ENCODE assay signal across 8 cellular contexts in the genomic region with DNA sequence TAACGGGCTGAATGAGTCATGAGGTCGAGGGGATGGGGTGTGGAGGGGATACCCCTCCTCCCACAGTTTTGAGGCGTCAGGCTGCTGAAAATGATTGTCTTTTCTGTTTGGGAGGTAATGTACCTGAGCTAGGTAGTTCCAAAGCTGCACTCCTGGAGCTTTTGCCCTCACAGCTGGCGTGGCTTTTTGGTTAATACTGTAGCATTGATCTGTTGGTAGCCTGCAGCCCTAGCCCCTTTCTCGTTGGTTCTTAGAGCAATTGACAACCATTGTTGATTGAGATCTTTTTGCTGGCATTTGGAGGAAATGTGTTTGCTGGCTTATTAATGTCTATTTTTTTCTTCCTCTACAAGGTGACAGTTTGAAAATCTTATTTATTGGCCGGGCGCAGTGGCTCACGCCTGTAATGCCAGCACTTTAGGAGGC. TPM values are rescaled to one million over a fixed set of nuclear protein-coding genes. Genes with fewer than 3 reads are reported as not detected.
DNase-seq lines count a peak whose midpoint lies in the region; ATAC-seq and TF ChIP-seq lines count a peak whose summit lies in the region.

No MANE protein-coding gene starts in this region.

- no peaks in the 10 kb centered on the region for H3K27me3 ChIP-seq in neuron (ENCODE audit: insufficient read depth, low read length)

- POLR2A ChIA-PET in OCI-LY7 (lab: Charles Lee): interaction anchor here (1.2 kb wide), 1 partner anchor 18 kb away, joined by 4 read pairs; no protein-coding TSS in a partner anchor

- peak overlapping the region; percentile 95 to 98 for H3K4me3 Mint-ChIP-seq in CD14-positive monocyte
- H3K4me3 Mint-ChIP-seq in endothelial cell (ENCODE audit: unreplicated experiment): peak overlapping the region; percentile 98

- CTCF ChIA-PET in OCI-LY7 (lab: Charles Lee; ENCODE audit: unreplicated experiment): interaction anchor here (0.6 kb wide), 1 partner anchor 39 kb away, joined by 6 read pairs; a partner anchor contains a TSS

- H3K36me3 Mint-ChIP-seq in CD14-positive monocyte (peaks cover 44 to 48% of the 10 kb centered on the region in 2 donors), endothelial cell (ENCODE audit: low read depth, unreplicated experiment) (peaks cover 36% of the 10 kb centered on the region)

- H2AFZ ChIP-seq in OCI-LY7 (ENCODE audit: low read length) (no peak overlapping the region), neuron (ENCODE audit: low read depth, low read length) (no peak overlapping the region)

- BruUV-seq in OCI-LY7 (replicated peaks; lab: Mats Ljungman, UMichigan): TSS peak; percentile 64

- no peak for ATAC-seq in HG02610 (IDR thresholded peaks at IDR 0.05; ENCODE audit: unreplicated experiment)
- no peak for ATAC-seq in GM21576 (IDR thresholded peaks at IDR 0.05; ENCODE audit: unreplicated experiment)

- peak overlapping the region; percentile 89 for H3K4me2 ChIP-seq in OCI-LY7 (ENCODE audit: low read length)

- H3K4me1 Mint-ChIP-seq in CD14-positive monocyte (peaks cover 23% of the 10 kb centered on the region), endothelial cell (ENCODE audit: unreplicated experiment) (peaks cover 10% of the 10 kb centered on the region)

- peak overlapping the region; percentile 95 for H3K27ac ChIP-seq in OCI-LY7 (ENCODE audit: low read depth, low read length, poor library complexity, severe bottlenecking)

- H3K9me3 Mint-ChIP-seq in CD14-positive monocyte: peaks cover 0 to 5% (median 0%) of the 10 kb centered on the region in 7 donors
- no peaks in the 10 kb centered on the region for H3K9me3 Mint-ChIP-seq in endothelial cell (ENCODE audit: unreplicated experiment)

- H3K9me2 ChIP-seq in OCI-LY7 (ENCODE audit: insufficient read depth, low read length): no peaks in the 10 kb centered on the region

- DNase-seq in CD14-positive monocyte (ENCODE audit: low spot score) (no peak), OCI-LY7 (ENCODE audit: low spot score) (no peak), endothelial cell (ENCODE audit: low spot score) (no peak), SK-N-DZ (ENCODE audit: low spot score) (no peak), NCI-H526 (lab: John Stamatoyannopoulos, UW) (no peak)

- peaks cover 26% of the 10 kb centered on the region for H4K20me1 ChIP-seq in OCI-LY7 (ENCODE audit: insufficient read depth, low read length)

- H3K79me2 ChIP-seq in OCI-LY7 (ENCODE audit: insufficient read depth, low read depth, low read length): peaks cover 66% of the 10 kb centered on the region

- H3K4me3 ChIP-seq in OCI-LY7 (ENCODE audit: low read depth, low read length, poor library complexity, severe bottlenecking) (peak overlapping the region; percentile 97), neuron (ENCODE audit: low read length) (peak overlapping the region; percentile 82)

- no peak for TF ChIP-seq CTCF in CD14-positive monocyte (IDR thresholded peaks at IDR 0.05)
- no peak for TF ChIP-seq CTCF in OCI-LY7 (conservative IDR thresholded peaks at IDR 0.05; ENCODE audit: low read length)
- no peak for TF ChIP-seq CTCF in endothelial cell (IDR thresholded peaks at IDR 0.05; ENCODE audit: unreplicated experiment)

- peaks cover 24% of the 10 kb centered on the region for H3K4me1 ChIP-seq in OCI-LY7 (ENCODE audit: insufficient read depth, low read length, poor library complexity, severe bottlenecking)
- H3K4me1 ChIP-seq in neuron (ENCODE audit: insufficient read depth, low read length): peaks cover 21% of the 10 kb centered on the region

- H3K9me3 ChIP-seq in OCI-LY7 (ENCODE audit: low read length) (no peaks in the 10 kb centered on the region), neuron (ENCODE audit: low read length) (no peaks in the 10 kb centered on the region)

- H3K36me3 ChIP-seq in OCI-LY7 (ENCODE audit: insufficient read depth, low read length) (peaks cover 67% of the 10 kb centered on the region), neuron (ENCODE audit: insufficient read depth, low read length) (peaks cover 43% of the 10 kb centered on the region)

- peaks cover 0 to 1% (median 0%) of the 10 kb centered on the region in 3 donors for H3K27me3 Mint-ChIP-seq in CD14-positive monocyte (ENCODE audit: low read depth in 3 of 3)
- peaks cover 14% of the 10 kb centered on the region for H3K27me3 Mint-ChIP-seq in endothelial cell (ENCODE audit: unreplicated experiment)

- H3K27ac Mint-ChIP-seq in CD14-positive monocyte (peak overlapping the region; percentile 98 to 99 (median 99)), endothelial cell (ENCODE audit: unreplicated experiment) (peak overlapping the region; percentile 86)

- intact Hi-C loops in CD14-positive monocyte (cut with micrococcal nuclease) (loop anchor here in 1 of 2 donors (2.0 to 5.0 kb wide), 2 partner anchors 22 to 38 kb away; a partner anchor contains a TSS), OCI-LY7 (cut with micrococcal nuclease; ENCODE audit: unreplicated experiment) (loop anchor here (5.0 kb wide), 1 partner anchor 332 kb away; a partner anchor contains a TSS)

RNA-seq across cellular contexts. Expression of a gene that starts 1.8 kb away (rescaled TPM):
- 10 to 100 TPM in 1 of 2 donors, 1 to 10 TPM in 1; 4.8 to 10.2 TPM for polyA plus RNA-seq in CD14-positive monocyte
- total RNA-seq in OCI-LY7 (2014; rRNA removed; shearing (Covaris generic)): 108 and 109 TPM in 2 replicates
- total RNA-seq in OCI-LY7 (2022) (451 and 487 TPM in 2 replicates), endothelial cell (ENCODE audit: unreplicated experiment) (184 TPM)
- polyA plus RNA-seq in SK-N-DZ (2014; cell fraction: cytosol; rRNA removed): 46.8 and 47.0 TPM in 2 replicates
- 124 and 220 TPM in 2 replicates for polyA plus RNA-seq in SK-N-DZ (2014; cell fraction: nucleus; rRNA removed)

RNA-seq across cellular contexts. Expression of a gene that starts 21.6 kb away (rescaled TPM):
- 100 to 1,000 TPM; 146 to 148 TPM for polyA plus RNA-seq in CD14-positive monocyte
- total RNA-seq in OCI-LY7 (2014; rRNA removed; shearing (Covaris generic)): 160 and 184 TPM in 2 replicates
- 176 and 211 TPM in 2 replicates for total RNA-seq in OCI-LY7 (2022)
- total RNA-seq in endothelial cell (ENCODE audit: unreplicated experiment): 173 TPM
- polyA plus RNA-seq in SK-N-DZ (2014; cell fraction: cytosol; rRNA removed): 285 and 312 TPM in 2 replicates
- 518 and 753 TPM in 2 replicates for polyA plus RNA-seq in SK-N-DZ (2014; cell fraction: nucleus; rRNA removed)

RNA-seq across cellular contexts. Expression of a gene that starts 39.1 kb away (rescaled TPM):
- 1 to 10 TPM in 1 of 2 donors, under 1 TPM in 1; 0.93 to 1.1 TPM for polyA plus RNA-seq in CD14-positive monocyte
- 29.8 and 59.8 TPM in 2 replicates for total RNA-seq in OCI-LY7 (2014; rRNA removed; shearing (Covaris generic))
- total RNA-seq in OCI-LY7 (2022): 76.5 and 92.9 TPM in 2 replicates
- 46.9 TPM for total RNA-seq in endothelial cell (ENCODE audit: unreplicated experiment)
- 33.3 and 40.4 TPM in 2 replicates for polyA plus RNA-seq in SK-N-DZ (2014; cell fraction: cytosol; rRNA removed)
- polyA plus RNA-seq in SK-N-DZ (2014; cell fraction: nucleus; rRNA removed): 79.8 and 99.7 TPM in 2 replicates

RNA-seq across cellular contexts. Expression of a gene that starts 53.7 kb away (rescaled TPM):
- not detected for polyA plus RNA-seq in CD14-positive monocyte
- total RNA-seq in OCI-LY7 (2014; rRNA removed; shearing (Covaris generic)): 1.0 and 5.0 TPM in 2 replicates
- total RNA-seq in OCI-LY7 (2022) (4.4 and 5.0 TPM in 2 replicates), endothelial cell (ENCODE audit: unreplicated experiment) (1.9 TPM)
- 0.36 and 2.9 TPM in 2 replicates for polyA plus RNA-seq in SK-N-DZ (2014; cell fraction: cytosol; rRNA removed)
- polyA plus RNA-seq in SK-N-DZ (2014; cell fraction: nucleus; rRNA removed): 2.8 and 5.4 TPM in 2 replicates
